Comparison of ENCODE assay signal across 25 cellular contexts in the genomic region with DNA sequence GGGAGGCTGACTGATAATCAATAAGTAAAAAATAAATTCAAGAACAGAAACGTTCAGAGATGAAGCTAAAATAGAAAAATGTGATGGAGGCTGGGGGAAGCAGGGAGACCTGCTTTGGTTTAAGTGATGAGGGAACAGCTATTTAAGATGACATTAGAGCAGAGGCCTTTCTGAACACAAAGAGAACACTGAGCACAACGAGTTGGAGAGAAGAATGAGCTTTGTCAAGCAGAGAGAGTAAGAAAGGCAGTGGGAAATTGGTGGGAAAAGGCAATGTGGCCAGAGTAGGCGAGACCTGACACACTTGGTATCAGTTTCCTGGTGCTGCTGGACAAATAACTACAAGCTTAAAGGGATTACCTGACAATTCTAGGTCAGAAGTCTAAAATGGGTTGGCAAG. TPM values are rescaled to one million over a fixed set of nuclear protein-coding genes. Genes with fewer than 3 reads are reported as not detected.
A peak's percentile ranks its signal among the peaks of the same experiment; 100 is the strongest.
DNase-seq lines count a peak whose midpoint lies in the region; ATAC-seq and TF ChIP-seq lines count a peak whose summit lies in the region.
"Had no signal": no experiment of that assay in that cellular context is flagged by ENCODE, and none has a peak within 500 bp of the region (broad histone marks: within the 10 kb centered on the region; RNA-seq: fewer than 3 reads in every experiment).

No MANE protein-coding gene starts in this region.

- 64 to 75% methylated on average over 3 of the region's 3 CpGs for WGBS in heart right ventricle, 2 donors
- WGBS in right cardiac atrium = 69% methylated on average over 3 of the region's 3 CpGs
- 41 to 59% (median 45%) methylated on average over 3 of the region's 3 CpGs for WGBS in stomach, 5 donors

- no peaks in the 10 kb centered on the region for H3K27me3 Mint-ChIP-seq in T-helper 2 cell treated with Interferon-gamma antibody and Interleukin-4, amounts not matched to agents 5 μg/mL and 100 μg/mL, for 36 hours (ENCODE audit: low read depth)
- no peaks in the 10 kb centered on the region for H3K27me3 Mint-ChIP-seq in endothelial cell (ENCODE audit: unreplicated experiment)
- H3K27me3 Mint-ChIP-seq: CD4-positive, alpha-beta T cell; naive thymus-derived CD4-positive, alpha-beta T cell had no signal

- peak overlapping the region; percentile 77 for H3K4me3 Mint-ChIP-seq in T-helper 2 cell treated with Interferon-gamma antibody and Interleukin-4, amounts not matched to agents 5 μg/mL and 100 μg/mL, for 36 hours
- H3K4me3 Mint-ChIP-seq in endothelial cell (ENCODE audit: unreplicated experiment) = peak overlapping the region; percentile 12
- H3K4me3 Mint-ChIP-seq: CD4-positive, alpha-beta T cell had no signal

- ATAC-seq in heart right ventricle = peak in 5 of 8 donors; percentile 21 to 65 (median 44)
- no peak for ATAC-seq in right cardiac atrium
- ATAC-seq: HCT116; naive thymus-derived CD4-positive, alpha-beta T cell had no signal

- TF ChIP-seq POLR2A in stomach (IDR thresholded peaks at IDR 0.05) = no peak

- H3K36me3 Mint-ChIP-seq in T-helper 2 cell treated with Interferon-gamma antibody and Interleukin-4, amounts not matched to agents 5 μg/mL and 100 μg/mL, for 36 hours (ENCODE audit: low read depth) = peaks cover 75% of the 10 kb centered on the region
- peaks cover 17% of the 10 kb centered on the region for H3K36me3 Mint-ChIP-seq in endothelial cell (ENCODE audit: low read depth, unreplicated experiment)

- H3K36me3 ChIP-seq in heart right ventricle = peaks cover 0 to 60% (median 17%) of the 10 kb centered on the region in 9 donors
- H3K36me3 ChIP-seq in stomach = peaks cover 7 to 48% (median 34%) of the 10 kb centered on the region in 4 donors
- H3K36me3 ChIP-seq in BE2C = peaks cover 25% of the 10 kb centered on the region
- H3K36me3 ChIP-seq: uterus had no signal

- peaks cover 0 to 17% (median 8%) of the 10 kb centered on the region in 9 donors for H3K4me1 ChIP-seq in heart right ventricle
- peaks cover 3% of the 10 kb centered on the region for H3K4me1 ChIP-seq in right cardiac atrium (ENCODE audit: control insufficient read depth, insufficient read depth, low read length)
- H3K4me1 ChIP-seq in stomach = peaks cover 8 to 23% (median 12%) of the 10 kb centered on the region in 4 donors
- H3K4me1 ChIP-seq in BE2C = no peaks in the 10 kb centered on the region
- H3K4me1 ChIP-seq: uterus had no signal

- H3K9me3 ChIP-seq in heart right ventricle = peaks cover 0 to 9% (median 0%) of the 10 kb centered on the region in 11 donors
- H3K9me3 ChIP-seq in right cardiac atrium (ENCODE audit: control insufficient read depth, low read length) = no peaks in the 10 kb centered on the region
- H3K9me3 ChIP-seq in stomach = no peaks in the 10 kb centered on the region
- H3K9me3 ChIP-seq in BE2C = no peaks in the 10 kb centered on the region
- H3K9me3 ChIP-seq: MG63, thoracic aorta, uterus had no signal

- intact Hi-C loops in heart right ventricle (cut with DNase I) (no loop called here), right cardiac atrium (cut with DNase I) (no loop called here), stomach (cut with DNase I; ENCODE audit: low total_unique reads) (no loop called here)

- H3K27ac ChIP-seq in heart right ventricle = peak overlapping the region in 3 of 10 donors; percentile 27 to 44 (median 42)
- H3K27ac ChIP-seq in right cardiac atrium (ENCODE audit: low read length) = no peak overlapping the region
- H3K27ac ChIP-seq in stomach = peak overlapping the region in 4 of 5 donors; percentile 55 to 63 (median 58)
- H3K27ac ChIP-seq: thoracic aorta, uterus had no signal

- H3K4me1 Mint-ChIP-seq in T-helper 2 cell treated with Interferon-gamma antibody and Interleukin-4, amounts not matched to agents 5 μg/mL and 100 μg/mL, for 36 hours (ENCODE audit: low read depth) = peaks cover 72% of the 10 kb centered on the region
- no peaks in the 10 kb centered on the region for H3K4me1 Mint-ChIP-seq in endothelial cell (ENCODE audit: unreplicated experiment)

- H3K4me3 ChIP-seq in heart right ventricle (no peak overlapping the region), right cardiac atrium (ENCODE audit: low read length) (no peak overlapping the region), stomach (no peak overlapping the region), BE2C (ENCODE audit: low read depth, low read length) (no peak overlapping the region)
- H3K4me3 ChIP-seq: MG63, thoracic aorta, uterus had no signal

- no peak for DNase-seq in T-helper 2 cell treated with Interferon-gamma antibody and Interleukin-4, amounts not matched to agents 5 μg/mL and 100 μg/mL, for 36 hours (ENCODE audit: low spot score)
- DNase-seq in T-helper 2 cell = no peak
- DNase-seq in heart right ventricle = no peak
- no peak for DNase-seq in right cardiac atrium
- no peak for DNase-seq in endothelial cell (ENCODE audit: low spot score)
- no peak for DNase-seq in stomach
- DNase-seq in SIG-M5 (lab: John Stamatoyannopoulos, UW) = no peak
- no peak for DNase-seq in BE2C
- DNase-seq: 8988T; CD4-positive, alpha-beta T cell; DMS 273 treated with DMSO at 0.1 percent for 48 hours; EL; islet precursor cell; MG63; midbrain; naive thymus-derived CD4-positive, alpha-beta T cell; NCI-H1417; NCI-H2081; NCI-H2227 treated with DMSO at 0.1 percent for 48 hours; NCI-H526 treated with DMSO at 0.1 percent for 48 hours; stimulated activated CD4-positive, alpha-beta T cell treated with anti-CD3 and anti-CD28 coated beads, Interleukin-2, amount 100 ng/mL, for 48 hours; SW 1271; uterus had no signal

- H3K9me3 Mint-ChIP-seq in T-helper 2 cell treated with Interferon-gamma antibody and Interleukin-4, amounts not matched to agents 5 μg/mL and 100 μg/mL, for 36 hours = peaks cover 9% of the 10 kb centered on the region
- H3K9me3 Mint-ChIP-seq in endothelial cell (ENCODE audit: unreplicated experiment) = peaks cover 4% of the 10 kb centered on the region

- peak overlapping the region; percentile 83 for H3K27ac Mint-ChIP-seq in T-helper 2 cell treated with Interferon-gamma antibody and Interleukin-4, amounts not matched to agents 5 μg/mL and 100 μg/mL, for 36 hours
- H3K27ac Mint-ChIP-seq in endothelial cell (ENCODE audit: unreplicated experiment) = no peak overlapping the region
- H3K27ac Mint-ChIP-seq: CD4-positive, alpha-beta T cell had no signal

- no peak for TF ChIP-seq EP300 in stomach (IDR thresholded peaks at IDR 0.05)

- H3K27me3 ChIP-seq in heart right ventricle (no peaks in the 10 kb centered on the region), right cardiac atrium (ENCODE audit: control insufficient read depth, insufficient read depth) (no peaks in the 10 kb centered on the region), stomach (no peaks in the 10 kb centered on the region), BE2C (no peaks in the 10 kb centered on the region)
- H3K27me3 ChIP-seq: MG63, uterus had no signal

- TF ChIP-seq CTCF in heart right ventricle (IDR thresholded peaks at IDR 0.05) (no peak), endothelial cell (IDR thresholded peaks at IDR 0.05; ENCODE audit: unreplicated experiment) (no peak), stomach (IDR thresholded peaks at IDR 0.05) (no peak), BE2C (IDR thresholded peaks at IDR 0.05; ENCODE audit: low read depth, low read length) (no peak)

RNA-seq across cellular contexts. Expression of gene AUH, which starts 20.0 kb away (rescaled TPM):
- total RNA-seq in heart right ventricle = 10 to 100 TPM; 30.6 to 51.3 (median 44.2) TPM
- polyA plus RNA-seq in heart right ventricle = 10 to 100 TPM; 16.3 to 56.3 TPM
- total RNA-seq in right cardiac atrium = 10 to 100 TPM; 19.1 to 29.0 (median 24.8) TPM
- 28.9 TPM for polyA plus RNA-seq in right cardiac atrium
- total RNA-seq in endothelial cell (ENCODE audit: unreplicated experiment) = 14.4 TPM
- total RNA-seq in stomach = 100 to 1,000 TPM in 1 of 5 donors, 10 to 100 TPM in 2, 1 to 10 TPM in 2; 5.8 to 331 (median 30.3) TPM
- 10 to 100 TPM; 17.2 to 27.1 (median 22.0) TPM for polyA plus RNA-seq in stomach
- 20.7 TPM for polyA plus RNA-seq in BE2C (2012; ENCODE audit: insufficient read depth, insufficient read length, low read depth)

Comparison
In these comparisons a context has a peak if more than half of its experiments do, and no peak if none do; other contexts are left out.
1. ATAC-seq: peak in heart right ventricle (5 of 8); none in right cardiac atrium (0 of 2).